10 cellular contexts compared by ENCODE assay signal in the genomic region with DNA sequence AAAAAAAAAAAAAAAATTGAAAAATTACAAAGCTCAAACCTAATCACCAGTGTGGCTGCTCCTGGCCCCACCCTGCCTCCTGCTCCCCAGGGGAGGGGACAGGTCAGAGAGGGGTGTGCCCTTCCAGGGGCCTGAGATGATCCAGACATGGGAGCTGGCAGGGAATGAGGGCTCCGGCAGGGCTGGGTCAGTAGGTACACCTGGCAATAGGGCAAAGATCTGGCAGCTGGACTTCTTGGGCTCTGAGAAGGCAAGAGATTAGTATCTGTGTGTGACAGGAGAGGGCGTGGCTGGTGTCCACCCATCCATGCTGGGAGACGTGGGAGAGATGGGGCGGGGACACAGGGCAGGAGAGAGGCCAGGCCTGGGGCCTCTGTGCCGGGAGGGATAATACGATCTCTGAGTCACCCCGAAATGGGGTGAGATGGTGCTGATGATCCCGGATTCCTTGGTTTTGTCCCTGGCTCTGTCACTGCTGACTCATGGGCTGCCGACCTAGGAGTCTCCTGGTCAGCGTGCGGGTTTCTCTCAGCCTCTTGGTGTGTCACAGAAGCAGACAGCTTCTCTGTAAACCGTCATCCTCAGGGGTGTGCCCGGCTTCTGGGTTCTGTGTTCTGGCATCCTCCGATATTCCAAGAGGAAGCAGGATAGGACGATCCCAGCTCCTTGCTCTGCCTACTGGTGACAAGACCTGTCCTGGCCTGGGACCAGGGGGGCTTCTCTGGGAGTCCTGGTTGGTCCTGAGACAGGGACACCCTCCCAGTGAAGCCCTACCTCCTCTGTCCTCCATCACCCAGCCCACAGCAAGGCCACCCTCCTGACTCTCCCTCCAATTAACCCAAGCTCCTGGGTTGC. TPM values are rescaled to one million over a fixed set of nuclear protein-coding genes. Genes with fewer than 3 reads are reported as not detected.
A peak's percentile ranks its signal among the peaks of the same experiment; 100 is the strongest.
DNase-seq lines count a peak whose midpoint lies in the region; ATAC-seq and TF ChIP-seq lines count a peak whose summit lies in the region.
"Had no signal": no experiment of that assay in that cellular context is flagged by ENCODE, and none has a peak within 500 bp of the region (broad histone marks: within the 10 kb centered on the region; RNA-seq: fewer than 3 reads in every experiment).

No MANE protein-coding gene starts in this region.

- H3K27me3 ChIP-seq in Peyer's patch (no peaks in the 10 kb centered on the region), esophagus squamous epithelium (no peaks in the 10 kb centered on the region), Karpas-422 (ENCODE audit: low read length) (no peaks in the 10 kb centered on the region)
- H3K27me3 ChIP-seq: cardiac muscle cell had no signal

- peaks cover 11% of the 10 kb centered on the region for H3K4me1 Mint-ChIP-seq in activated T-cell treated with anti-CD3 and anti-CD28 coated beads, Interleukin-2, amount 50 U/mL, for 72 hours (ENCODE audit: low read depth)

- H3K36me3 Mint-ChIP-seq in activated T-cell treated with anti-CD3 and anti-CD28 coated beads, Interleukin-2, amount 50 U/mL, for 72 hours (ENCODE audit: insufficient read depth in 2 of 2): no peaks in the 10 kb centered on the region

- peak overlapping the region in 3 of 4 donors; percentile 78 to 96 (median 94) for H3K27ac ChIP-seq in Peyer's patch
- H3K27ac ChIP-seq in esophagus squamous epithelium: peak overlapping the region; percentile 60 to 77 (median 68)
- H3K27ac ChIP-seq in Karpas-422 (ENCODE audit: low read length): no peak overlapping the region
- H3K27ac ChIP-seq: cardiac muscle cell, HL-60 had no signal

- no peaks in the 10 kb centered on the region for H3K9me3 Mint-ChIP-seq in activated T-cell treated with anti-CD3 and anti-CD28 coated beads, Interleukin-2, amount 50 U/mL, for 72 hours

- H3K9me2 ChIP-seq in Karpas-422 (replicated peaks; ENCODE audit: insufficient read depth, low read length): no peaks in the 10 kb centered on the region

- WGBS in esophagus squamous epithelium, 2 donors: 37 to 41% methylated on average over 11 to 14 of the region's 15 CpGs

- intact Hi-C loops in esophagus squamous epithelium (cut with DNase I): no loop called here

- no peak for TF ChIP-seq CTCF in Peyer's patch (IDR thresholded peaks at IDR 0.05)
- TF ChIP-seq CTCF in esophagus squamous epithelium (IDR thresholded peaks at IDR 0.05): no peak

- no peak overlapping the region for H3K27ac Mint-ChIP-seq in activated T-cell treated with anti-CD3 and anti-CD28 coated beads, Interleukin-2, amount 50 U/mL, for 72 hours

- H3K4me2 ChIP-seq in Karpas-422 (ENCODE audit: low read depth, low read length, poor library complexity, severe bottlenecking): no peak overlapping the region

- no peak for ATAC-seq in HG03520 (IDR thresholded peaks at IDR 0.05; ENCODE audit: unreplicated experiment)
- no peak for ATAC-seq in activated T-cell treated with anti-CD3 and anti-CD28 coated beads, Interleukin-2, amount 50 U/mL, for 72 hours (replicated peaks in 1 of 2)
- no peak for ATAC-seq in HG02763 (IDR thresholded peaks at IDR 0.05; ENCODE audit: unreplicated experiment)

- H3K9me3 ChIP-seq in Peyer's patch (no peaks in the 10 kb centered on the region), esophagus squamous epithelium (no peaks in the 10 kb centered on the region), Karpas-422 (ENCODE audit: low read length) (no peaks in the 10 kb centered on the region)

- peaks cover 18% of the 10 kb centered on the region for H3K27me3 Mint-ChIP-seq in activated T-cell treated with anti-CD3 and anti-CD28 coated beads, Interleukin-2, amount 50 U/mL, for 72 hours (ENCODE audit: low read depth)

- no peaks in the 10 kb centered on the region for H4K20me1 ChIP-seq in Karpas-422 (ENCODE audit: insufficient read depth, low read depth, low read length)

- H3K4me1 ChIP-seq in Peyer's patch (peaks cover 0 to 40% (median 9%) of the 10 kb centered on the region in 4 donors), esophagus squamous epithelium (peaks cover 2 to 30% (median 8%) of the 10 kb centered on the region in 3 donors), Karpas-422 (ENCODE audit: low read length) (no peaks in the 10 kb centered on the region)

- H3K79me2 ChIP-seq in Karpas-422 (ENCODE audit: low read length): no peaks in the 10 kb centered on the region

- H3K9ac ChIP-seq in Karpas-422 (ENCODE audit: low read length): no peak overlapping the region

- H3K36me3 ChIP-seq in Peyer's patch: no peaks in the 10 kb centered on the region
- H3K36me3 ChIP-seq in esophagus squamous epithelium: no peaks in the 10 kb centered on the region
- no peaks in the 10 kb centered on the region for H3K36me3 ChIP-seq in Karpas-422 (ENCODE audit: insufficient read depth, low read length)
- H3K36me3 ChIP-seq: cardiac muscle cell had no signal

- TF ChIP-seq POLR2A in Peyer's patch (IDR thresholded peaks at IDR 0.05) (peak; percentile 40 to 83), esophagus squamous epithelium (IDR thresholded peaks at IDR 0.05) (no peak)

- peak overlapping the region in 1 of 4 donors; percentile 23 for H3K4me3 ChIP-seq in Peyer's patch
- no peak overlapping the region for H3K4me3 ChIP-seq in esophagus squamous epithelium
- H3K4me3 ChIP-seq in skeletal muscle cell (ENCODE audit: low read depth, low read length): no peak overlapping the region
- H3K4me3 ChIP-seq in Karpas-422 (ENCODE audit: low read length): no peak overlapping the region
- H3K4me3 ChIP-seq: cardiac muscle cell had no signal

- H3K4me3 Mint-ChIP-seq in activated T-cell treated with anti-CD3 and anti-CD28 coated beads, Interleukin-2, amount 50 U/mL, for 72 hours: no peak overlapping the region

- no peak overlapping the region for H2AFZ ChIP-seq in Karpas-422 (ENCODE audit: low read length)

- DNase-seq in GOT3 (lab: John Stamatoyannopoulos, UW) (peak; percentile 88), Peyer's patch (peak in 2 of 3 donors; percentile 94 to 95), esophagus squamous epithelium (lab: John Stamatoyannopoulos, UW) (no peak), skeletal muscle cell (ENCODE audit: low read depth) (peak; percentile 91), Karpas-422 (no peak)
- DNase-seq in activated T-cell treated with anti-CD3 and anti-CD28 coated beads, Interleukin-2, amount 50 U/mL, for 72 hours: no peak

RNA-seq across cellular contexts. Expression of gene CLDN4, which starts 8.2 kb away (rescaled TPM):
- 100 to 1,000 TPM in 3 of 4 donors, 10 to 100 TPM in 1; 83.3 to 551 (median 450) TPM for total RNA-seq in Peyer's patch
- 100 to 1,000 TPM in 3 of 4 donors, 10 to 100 TPM in 1; 99.4 to 436 (median 200) TPM for total RNA-seq in esophagus squamous epithelium
- not detected in 2 replicates for total RNA-seq in Karpas-422 (2014; rRNA removed; shearing (Covaris generic); ENCODE audit: low replicate concordance)
- under 1 TPM; 0.34 to 0.53 TPM for total RNA-seq in activated T-cell treated with anti-CD3 and anti-CD28 coated beads, Interleukin-2, amount 50 U/mL, for 72 hours

RNA-seq across cellular contexts. Expression of gene METTL27, which starts 19.8 kb away (rescaled TPM):
- 10 to 100 TPM in 2 of 4 donors, 1 to 10 TPM in 2; 2.1 to 20.4 (median 11.7) TPM for total RNA-seq in Peyer's patch
- 1 to 10 TPM in 1 of 4 donors, under 1 TPM in 1, not detected in 2; 0.34 to 4.4 TPM for total RNA-seq in esophagus squamous epithelium
- not detected in 2 replicates for total RNA-seq in Karpas-422 (2014; rRNA removed; shearing (Covaris generic); ENCODE audit: low replicate concordance)
- total RNA-seq in activated T-cell treated with anti-CD3 and anti-CD28 coated beads, Interleukin-2, amount 50 U/mL, for 72 hours: 1 to 10 TPM in 1 of 2 donors, not detected in 1; 1.8 TPM

RNA-seq across cellular contexts. Expression of gene TMEM270, which starts 38.4 kb away (rescaled TPM):
- not detected for total RNA-seq in Peyer's patch
- not detected for total RNA-seq in esophagus squamous epithelium
- total RNA-seq in Karpas-422 (2014; rRNA removed; shearing (Covaris generic); ENCODE audit: low replicate concordance): not detected in 2 replicates
- total RNA-seq in activated T-cell treated with anti-CD3 and anti-CD28 coated beads, Interleukin-2, amount 50 U/mL, for 72 hours: not detected
- total RNA-seq: cardiac muscle cell had no signal

RNA-seq across cellular contexts. Expression of gene CLDN3, which starts 52.5 kb away (rescaled TPM):
- 100 to 1,000 TPM in 3 of 4 donors, 10 to 100 TPM in 1; 55.3 to 944 (median 831) TPM for total RNA-seq in Peyer's patch
- total RNA-seq in esophagus squamous epithelium: 1 to 10 TPM in 1 of 4 donors, not detected in 3; 1.3 TPM
- total RNA-seq in Karpas-422 (2014; rRNA removed; shearing (Covaris generic); ENCODE audit: low replicate concordance): not detected in 2 replicates
- total RNA-seq in activated T-cell treated with anti-CD3 and anti-CD28 coated beads, Interleukin-2, amount 50 U/mL, for 72 hours: not detected

Comparison
In these comparisons a context has a peak if more than half of its experiments do, and no peak if none do; other contexts are left out.
1. DNase-seq: peak in GOT3 (single experiment), Peyer's patch (2 of 3) and skeletal muscle cell (single experiment); none in esophagus squamous epithelium (single experiment), Karpas-422 (single experiment) and activated T-cell treated with anti-CD3 and anti-CD28 coated beads, Interleukin-2, amount 50 U/mL, for 72 hours (0 of 2).
2. POLR2A ChIP-seq: peak in Peyer's patch (2 of 2); none in esophagus squamous epithelium (0 of 4).
3. RNA of gene CLDN4, which starts 8.2 kb away (total RNA-seq): 83.3 to 551 TPM in Peyer's patch and 99.4 to 436 TPM in esophagus squamous epithelium; 0.34 to 0.53 TPM in activated T-cell treated with anti-CD3 and anti-CD28 coated beads, Interleukin-2, amount 50 U/mL, for 72 hours and not detected in Karpas-422; every median in the first group is over 10 times any median in the second.